In genomic region chr9:95923794-95924193, GRCh38 we compare ENCODE assay signal across 1 cellular context.
TF ChIP-seq lines count a peak whose summit lies in the region.

No MANE protein-coding gene starts in this region.

TF ChIP-seq in endothelial cell of umbilical vein, 7 proteins besides CTCF, POLR2A, EP300 and RAD21 (continued from another document):
- TF ChIP-seq JUN (IDR thresholded peaks at IDR 0.05; ENCODE audit: borderline replicate concordance, insufficient read depth, insufficient read length, low read depth) = no peak
TF ChIP-seq in endothelial cell of umbilical vein: peak in this region for 0.
